In genomic region chr2:163198972-163199371, GRCh38 we compare ENCODE assay signal across 22 cellular contexts.
A peak's percentile ranks its signal among the peaks of the same experiment; 100 is the strongest.
DNase-seq lines count a peak whose midpoint lies in the region; ATAC-seq, FAIRE-seq and TF ChIP-seq lines count a peak whose summit lies in the region.
"Had no signal": no experiment of that assay in that cellular context is flagged by ENCODE, and none has a peak within 500 bp of the region (broad histone marks: within the 10 kb centered on the region; RNA-seq: fewer than 3 reads in every experiment).

No MANE protein-coding gene starts in this region.

- H3K9me3 ChIP-seq in small intestine (ENCODE audit: control insufficient read depth, low read depth) (no peaks in the 10 kb centered on the region), heart left ventricle (peaks cover 0 to 9% (median 0%) of the 10 kb centered on the region in 12 donors)
- H3K9me3 ChIP-seq: A549, SJCRH30 had no signal

- no peaks in the 10 kb centered on the region for H3K36me3 ChIP-seq in small intestine (ENCODE audit: control insufficient read depth in 2 of 2, insufficient read depth in 2 of 2, low read length in 2 of 2)
- no peaks in the 10 kb centered on the region for H3K36me3 ChIP-seq in heart left ventricle
- H3K36me3 ChIP-seq: BLaER1 treated with 17β-estradiol and CSF1 and Interleukin-3, amounts not matched to agents 10 nM and 100 nM; SJCRH30 had no signal

- no peak for ATAC-seq in heart left ventricle
- ATAC-seq: A549, SK-N-SH treated with all-trans-retinoic acid at 6 μM for 48 hours had no signal

- no peaks in the 10 kb centered on the region for H3K27me3 ChIP-seq in small intestine (ENCODE audit: control insufficient read depth in 2 of 2, insufficient read depth in 2 of 2, low read length in 2 of 2)
- no peaks in the 10 kb centered on the region for H3K27me3 ChIP-seq in heart left ventricle
- H3K27me3 ChIP-seq: BLaER1 treated with 17β-estradiol and CSF1 and Interleukin-3, amounts not matched to agents 10 nM and 100 nM; SJCRH30 had no signal

- no peak for TF ChIP-seq CTCF in heart left ventricle (IDR thresholded peaks at IDR 0.05)

- intact Hi-C loops in heart left ventricle (cut with DNase I), result loop anchor here in 1 of 10 donors (5.0 kb wide), 1 partner anchor 1228 kb away; no protein-coding TSS in a partner anchor

- TF ChIP-seq EP300 in Ishikawa (IDR thresholded peaks at IDR 0.05; ENCODE audit: borderline replicate concordance), result peak; percentile 71; the same call in 1 of the 2 replicates

- H3K27ac ChIP-seq in small intestine (ENCODE audit: low read depth in 1 of 2, low read length in 1 of 2) (no peak overlapping the region), heart left ventricle (no peak overlapping the region)
- H3K27ac ChIP-seq: A549; BLaER1 treated with 17β-estradiol and CSF1 and Interleukin-3, amounts not matched to agents 10 nM and 100 nM; SJCRH30 had no signal

- DNase-seq in RCC 7860 (ENCODE audit: low spot score) (peak; percentile 69), glomerular visceral epithelial cell (ENCODE audit: extremely low spot score) (peak; percentile 18), small intestine (no peak), SIG-M5 (lab: John Stamatoyannopoulos, UW) (no peak), NCI-H187 (lab: John Stamatoyannopoulos, UW) (no peak), heart left ventricle (no peak)
- DNase-seq: AML-193; CD4-positive, alpha-beta T cell; DMS 273 treated with DMSO at 0.1 percent for 48 hours; DMS79; EL; GF-D8; Karpas-422; NCI-H1092 treated with DMSO at 0.1 percent for 48 hours; NCI-H187 treated with DMSO at 0.1 percent for 48 hours; NCI-H526 treated with DMSO at 0.1 percent for 48 hours; SJCRH30 had no signal

- no peak overlapping the region for H3K4me3 ChIP-seq in small intestine (ENCODE audit: low read depth in 1 of 2, low read length in 2 of 2)
- H3K4me3 ChIP-seq in heart left ventricle, result no peak overlapping the region
- H3K4me3 ChIP-seq: A549; BLaER1 treated with 17β-estradiol and CSF1 and Interleukin-3, amounts not matched to agents 10 nM and 100 nM; SJCRH30 had no signal

- WGBS in small intestine, 3 donors, result 56 to 70% (median 69%) methylated on average over 2 of the region's 2 CpGs
- 80 to 83% (median 81%) methylated on average over 2 of the region's 2 CpGs for WGBS in heart left ventricle, 4 donors

- no peak for TF ChIP-seq RAD21 in Ishikawa (IDR thresholded peaks at IDR 0.05; ENCODE audit: low read depth)

- no peaks in the 10 kb centered on the region for H3K4me1 ChIP-seq in small intestine (ENCODE audit: control insufficient read depth in 2 of 2, insufficient read depth in 1 of 2, low read depth in 1 of 2, low read length in 1 of 2)
- no peaks in the 10 kb centered on the region for H3K4me1 ChIP-seq in heart left ventricle
- H3K4me1 ChIP-seq: A549; BLaER1 treated with 17β-estradiol and CSF1 and Interleukin-3, amounts not matched to agents 10 nM and 100 nM; SJCRH30 had no signal

- peak; percentile 61 for FAIRE-seq in RCC 7860 (lab: Jason Lieb, UNC)
- no peak for FAIRE-seq in small intestine (lab: Jason Lieb, UNC)
- FAIRE-seq: A549, GM18507 had no signal

- TF ChIP-seq POLR2A in heart left ventricle (IDR thresholded peaks at IDR 0.05), result no peak

TF ChIP-seq in Ishikawa, 13 proteins besides CTCF, POLR2A, EP300 and RAD21:
- TF ChIP-seq NFIC (IDR thresholded peaks at IDR 0.05), result peak; percentile 16; the same call in 1 of the 2 replicates
- TF ChIP-seq FOXM1 (IDR thresholded peaks at IDR 0.05; ENCODE audit: borderline replicate concordance, low read depth), result no peak; the same call in 1 of the 2 replicates
- no peak for TF ChIP-seq ZBTB7A (IDR thresholded peaks at IDR 0.05; ENCODE audit: low read depth)
- peak; percentile 30; the same call in 1 of the 2 replicates for TF ChIP-seq TCF12 (IDR thresholded peaks at IDR 0.05; ENCODE audit: low read depth)
- no peak for TF ChIP-seq CEBPB (IDR thresholded peaks at IDR 0.05)
- no peak for TF ChIP-seq EGR1 (IDR thresholded peaks at IDR 0.05)
- TF ChIP-seq YY1 (IDR thresholded peaks at IDR 0.05; ENCODE audit: low read depth), result no peak
- TF ChIP-seq USF1 (IDR thresholded peaks at IDR 0.05), result no peak
- TF ChIP-seq TAF1 (IDR thresholded peaks at IDR 0.05; ENCODE audit: low read depth), result no peak
- no peak for TF ChIP-seq MAX (IDR thresholded peaks at IDR 0.05)
- TF ChIP-seq CREB1 (IDR thresholded peaks at IDR 0.05; ENCODE audit: low read depth), result no peak
- peak; percentile 61 for TF ChIP-seq TEAD4 (IDR thresholded peaks at IDR 0.05)
- TF ChIP-seq REST (IDR thresholded peaks at IDR 0.05; ENCODE audit: low read depth), result no peak

Comparison
In these comparisons a context has a peak if more than half of its experiments do, and no peak if none do; other contexts are left out.
1. DNase-seq: peak in RCC 7860 (single experiment) and glomerular visceral epithelial cell (single experiment); none in small intestine (single experiment), SIG-M5 (single experiment), NCI-H187 (0 of 2) and heart left ventricle (0 of 5).